8 cellular contexts compared by ENCODE assay signal in the genomic region with DNA sequence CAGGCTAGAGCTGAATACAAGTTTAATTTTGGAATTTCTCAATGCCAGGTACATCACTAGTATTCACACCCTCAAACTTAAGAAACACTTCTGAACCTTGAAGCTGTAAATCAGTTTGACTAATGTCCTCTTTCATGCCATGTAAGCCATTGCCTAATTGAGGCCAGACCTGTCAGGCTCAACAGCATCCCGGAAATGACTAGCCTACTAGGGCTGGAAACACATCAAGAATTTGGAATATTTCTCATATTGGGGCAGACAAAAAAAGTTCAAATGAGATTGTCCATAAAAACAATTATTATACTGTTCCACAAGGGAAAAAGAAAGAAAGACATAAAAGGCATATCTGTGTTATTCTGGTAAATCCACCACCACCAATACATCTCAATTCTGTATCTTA. TPM values are rescaled to one million over a fixed set of nuclear protein-coding genes. Genes with fewer than 3 reads are reported as not detected.
DNase-seq lines count a peak whose midpoint lies in the region; ATAC-seq and TF ChIP-seq lines count a peak whose summit lies in the region.

No MANE protein-coding gene starts in this region.

- peak overlapping the region; percentile 87 for H3K4me3 ChIP-seq in CD4-positive, CD25-positive, alpha-beta regulatory T cell (ENCODE audit: low read depth, low read length)
- H3K4me3 ChIP-seq in brain microvascular endothelial cell (ENCODE audit: low read depth, low read length): peak overlapping the region; percentile 96

- ATAC-seq in CD4-positive, CD25-positive, alpha-beta regulatory T cell (ENCODE audit: low read depth in 2 of 2): no peak
- no peak for ATAC-seq in GM21423 (IDR thresholded peaks at IDR 0.05; ENCODE audit: unreplicated experiment)

- H3K36me3 Mint-ChIP-seq in CD4-positive, CD25-positive, alpha-beta regulatory T cell: no peaks in the 10 kb centered on the region
- H3K36me3 Mint-ChIP-seq in mesothelial cell of epicardium: no peaks in the 10 kb centered on the region

- TF ChIP-seq CTCF in brain microvascular endothelial cell (IDR thresholded peaks at IDR 0.05; ENCODE audit: low read depth, low read length, missing control alignments): no peak
- TF ChIP-seq CTCF in mesothelial cell of epicardium (IDR thresholded peaks at IDR 0.05; ENCODE audit: unreplicated experiment): no peak
- no peak for TF ChIP-seq CTCF in GM13977 (IDR thresholded peaks at IDR 0.05; ENCODE audit: extremely low read depth, insufficient read depth, missing control alignments)

- in situ Hi-C loops in brain microvascular endothelial cell (cut with HindIII; ENCODE audit: low pct_ligation_motif_present, low sequenced_read_pairs) (no loop called here), GM13977 (cut with MboI; ENCODE audit: low pct_unique_long_range_greater_than_20kb, low sequenced_read_pairs, unreplicated experiment) (no loop called here)

- H3K27ac Mint-ChIP-seq in CD4-positive, CD25-positive, alpha-beta regulatory T cell: peak overlapping the region in 2 of 3 donors; percentile 57 to 98
- H3K27ac Mint-ChIP-seq in mesothelial cell of epicardium: peak overlapping the region; percentile 95

- H3K27me3 ChIP-seq in CD4-positive, CD25-positive, alpha-beta regulatory T cell (ENCODE audit: control insufficient read depth, insufficient read depth, low read length): no peaks in the 10 kb centered on the region
- no peaks in the 10 kb centered on the region for H3K27me3 ChIP-seq in brain microvascular endothelial cell (replicated peaks)

- peaks cover 5% of the 10 kb centered on the region for H3K27me3 Mint-ChIP-seq in CD4-positive, CD25-positive, alpha-beta regulatory T cell
- H3K27me3 Mint-ChIP-seq in mesothelial cell of epicardium (ENCODE audit: low read depth): no peaks in the 10 kb centered on the region

- H3K4me1 ChIP-seq in CD4-positive, CD25-positive, alpha-beta regulatory T cell (ENCODE audit: control insufficient read depth, insufficient read depth, low read length, poor library complexity, severe bottlenecking): peaks cover 33% of the 10 kb centered on the region

- no peak overlapping the region for H3K27ac ChIP-seq in CD4-positive, CD25-positive, alpha-beta regulatory T cell (ENCODE audit: insufficient read depth, low read length, poor library complexity, severe bottlenecking)
- no peak overlapping the region for H3K27ac ChIP-seq in brain microvascular endothelial cell

- peaks cover 36 to 65% (median 48%) of the 10 kb centered on the region in 4 donors for H3K4me1 Mint-ChIP-seq in CD4-positive, CD25-positive, alpha-beta regulatory T cell
- H3K4me1 Mint-ChIP-seq in mesothelial cell of epicardium: peaks cover 51% of the 10 kb centered on the region

- no peaks in the 10 kb centered on the region for H3K9me3 ChIP-seq in CD4-positive, CD25-positive, alpha-beta regulatory T cell (ENCODE audit: control insufficient read depth in 2 of 2, low read length in 2 of 2)

- DNase-seq in CD4-positive, CD25-positive, alpha-beta regulatory T cell: no peak
- DNase-seq in LHCN-M2 (ENCODE audit: low read depth) (peak; percentile 39), brain microvascular endothelial cell (peak; percentile 26), mesothelial cell of epicardium (ENCODE audit: low spot score in 2 of 2, unreplicated experiment in 2 of 2) (no peak), GM13977 (ENCODE audit: low spot score) (no peak), germinal center (ENCODE audit: low spot score) (no peak)
- DNase-seq in stimulated activated CD4-positive, alpha-beta T cell treated with anti-CD3 and anti-CD28 coated beads, Interleukin-4, amount 100 ng/mL, for 4 hours: no peak

- H3K9me3 Mint-ChIP-seq in CD4-positive, CD25-positive, alpha-beta regulatory T cell: no peaks in the 10 kb centered on the region
- H3K9me3 Mint-ChIP-seq in mesothelial cell of epicardium: no peaks in the 10 kb centered on the region

- no peaks in the 10 kb centered on the region for H3K36me3 ChIP-seq in CD4-positive, CD25-positive, alpha-beta regulatory T cell (ENCODE audit: control insufficient read depth, insufficient read depth, low read length)
- no peaks in the 10 kb centered on the region for H3K36me3 ChIP-seq in brain microvascular endothelial cell (replicated peaks)

- H3K4me3 Mint-ChIP-seq in CD4-positive, CD25-positive, alpha-beta regulatory T cell: peak overlapping the region; percentile 93 to 98 (median 96)
- H3K4me3 Mint-ChIP-seq in mesothelial cell of epicardium: peak overlapping the region; percentile 94

RNA-seq across cellular contexts. Expression of a gene that starts 1.7 kb away (rescaled TPM):
- 47.0 TPM for total RNA-seq in CD4-positive, CD25-positive, alpha-beta regulatory T cell
- 1 to 10 TPM; 6.1 to 9.2 (median 7.1) TPM for polyA plus RNA-seq in CD4-positive, CD25-positive, alpha-beta regulatory T cell
- 32.8 and 36.2 TPM in 2 replicates for total RNA-seq in LHCN-M2 (2014; rRNA removed)
- 26.4 TPM for polyA plus RNA-seq in LHCN-M2 (2012)
- 43.9 to 48.4 TPM (median 45.8 TPM) in 3 replicates for total RNA-seq in mesothelial cell of epicardium

RNA-seq across cellular contexts. Expression of a gene that starts 32.1 kb away (rescaled TPM):
- total RNA-seq in CD4-positive, CD25-positive, alpha-beta regulatory T cell: not detected
- not detected for polyA plus RNA-seq in CD4-positive, CD25-positive, alpha-beta regulatory T cell
- total RNA-seq in LHCN-M2 (2014; rRNA removed): not detected in 2 replicates
- not detected for polyA plus RNA-seq in LHCN-M2 (2012)
- 0.25 TPM in 1 of 3 replicates, not detected in the others for total RNA-seq in mesothelial cell of epicardium

Comparison
In these comparisons a context has a peak if more than half of its experiments do, and no peak if none do; other contexts are left out.
1. DNase-seq: peak in LHCN-M2 (single experiment) and brain microvascular endothelial cell (single experiment); none in CD4-positive, CD25-positive, alpha-beta regulatory T cell (0 of 3), mesothelial cell of epicardium (0 of 2), stimulated activated CD4-positive, alpha-beta T cell treated with anti-CD3 and anti-CD28 coated beads, Interleukin-4, amount 100 ng/mL, for 4 hours (0 of 2), GM13977 (single experiment) and germinal center (single experiment).